ENCODE assay signal across 13 cellular contexts in genomic region chr13:93771782-93772181, GRCh38.
A peak's percentile ranks its signal among the peaks of the same experiment; 100 is the strongest.
DNase-seq lines count a peak whose midpoint lies in the region; ATAC-seq and TF ChIP-seq lines count a peak whose summit lies in the region.
"Had no signal": no experiment of that assay in that cellular context is flagged by ENCODE, and none has a peak within 500 bp of the region (broad histone marks: within the 10 kb centered on the region; RNA-seq: fewer than 3 reads in every experiment).

No MANE protein-coding gene starts in this region.

- H3K9me3 Mint-ChIP-seq in neural progenitor cell, result no peaks in the 10 kb centered on the region
- peaks cover 6% of the 10 kb centered on the region for H3K9me3 Mint-ChIP-seq in natural killer cell treated with Interleukin-12 subunit alpha and Interleukin-12 subunit beta and Interleukin-15 and Interleukin-18, amount 100 ng/mL, for 72 hours

- H3F3A ChIP-seq in neural progenitor cell (ENCODE audit: low read depth), result peaks cover 14% of the 10 kb centered on the region

- peaks cover 8% of the 10 kb centered on the region for H3K27me3 Mint-ChIP-seq in neural progenitor cell (ENCODE audit: insufficient read depth, low read depth)
- no peaks in the 10 kb centered on the region for H3K27me3 Mint-ChIP-seq in natural killer cell treated with Interleukin-12 subunit alpha and Interleukin-12 subunit beta and Interleukin-15 and Interleukin-18, amount 100 ng/mL, for 72 hours

- no peak overlapping the region for H2AK5ac ChIP-seq in IMR-90 (ENCODE audit: low read depth, low read length)

- H3K36me3 ChIP-seq in IMR-90 (ENCODE audit: control insufficient read depth, insufficient read depth, low read length) (no peaks in the 10 kb centered on the region), SJCRH30 (no peaks in the 10 kb centered on the region), neural progenitor cell (no peaks in the 10 kb centered on the region)

- H3K56ac ChIP-seq in IMR-90 (ENCODE audit: extremely low read depth, insufficient read depth, low read length), result no peak overlapping the region

- H4K5ac ChIP-seq in IMR-90 (ENCODE audit: low read depth, low read length), result no peak overlapping the region

- no peak overlapping the region for H3K4me3 ChIP-seq in IMR-90 (ENCODE audit: insufficient read depth, low read depth, low read length)
- H3K4me3 ChIP-seq in SJCRH30, result no peak overlapping the region
- H3K4me3 ChIP-seq in choroid plexus epithelial cell (ENCODE audit: low read depth, low read length), result no peak overlapping the region
- H3K4me3 ChIP-seq in neural progenitor cell, result no peak overlapping the region

- no peak overlapping the region for H2AFZ ChIP-seq in IMR-90 (replicated peaks; ENCODE audit: low read length, poor library complexity)
- H2AFZ ChIP-seq in neural progenitor cell (replicated peaks), result no peak overlapping the region

- H3K4me2 ChIP-seq in IMR-90 (ENCODE audit: low read depth, low read length) (no peak overlapping the region), neural progenitor cell (peak overlapping the region; percentile 68)

- ATAC-seq in IMR-90 (ENCODE audit: low read depth), result no peak
- ATAC-seq in natural killer cell treated with Interleukin-12 subunit alpha and Interleukin-12 subunit beta and Interleukin-15 and Interleukin-18, amount 100 ng/mL, for 72 hours, result no peak
- ATAC-seq in Right ventricle myocardium inferior, result no peak
- ATAC-seq: Panc1 had no signal

- CTCF ChIA-PET in IMR-90 (lab: Yijun Ruan, JAX), result no interaction called here

- H3K18ac ChIP-seq in IMR-90 (ENCODE audit: low read depth, low read length), result no peak overlapping the region; the same call in 1 of the 2 replicates

- no peak overlapping the region for H2BK15ac ChIP-seq in IMR-90 (ENCODE audit: low read depth, low read length)

- no peak overlapping the region for H2BK5ac ChIP-seq in IMR-90 (ENCODE audit: low read depth, low read length, poor library complexity, severe bottlenecking)

- H4K20me1 ChIP-seq in IMR-90 (ENCODE audit: insufficient read depth, low read length), result no peaks in the 10 kb centered on the region
- H4K20me1 ChIP-seq in neural progenitor cell (ENCODE audit: low read depth), result no peaks in the 10 kb centered on the region

- no peak overlapping the region for H3K27ac Mint-ChIP-seq in neural progenitor cell
- no peak overlapping the region for H3K27ac Mint-ChIP-seq in natural killer cell treated with Interleukin-12 subunit alpha and Interleukin-12 subunit beta and Interleukin-15 and Interleukin-18, amount 100 ng/mL, for 72 hours

- H3K23ac ChIP-seq in IMR-90 (ENCODE audit: low read depth, low read length), result no peak overlapping the region

- dilution Hi-C loops in IMR-90 (cut with HindIII; ENCODE audit: low sequenced_read_pairs, unreplicated experiment), result no loop called here

- TF ChIP-seq POLR2A in IMR-90 (IDR thresholded peaks at IDR 0.05; ENCODE audit: low read depth, low read length), result no peak

- no CpG with 5 or more reads among the region's 1 CpG for WGBS in IMR-90 (ENCODE audit: extremely low coverage in 2 of 2, insufficient read length in 1 of 2), 2 experiments

- H2AK9ac ChIP-seq in IMR-90 (replicated peaks; ENCODE audit: low read depth, low read length, poor library complexity), result no peak overlapping the region

- no peak overlapping the region for H3K4me3 Mint-ChIP-seq in neural progenitor cell
- H3K4me3 Mint-ChIP-seq in natural killer cell treated with Interleukin-12 subunit alpha and Interleukin-12 subunit beta and Interleukin-15 and Interleukin-18, amount 100 ng/mL, for 72 hours, result no peak overlapping the region

- H3K9me3 ChIP-seq in IMR-90 (ENCODE audit: control insufficient read depth, insufficient read depth, low read length) (no peaks in the 10 kb centered on the region), SJCRH30 (replicated peaks) (no peaks in the 10 kb centered on the region), neural progenitor cell (ENCODE audit: low read depth) (no peaks in the 10 kb centered on the region)

- no peak overlapping the region for H3K9ac ChIP-seq in IMR-90 (ENCODE audit: low read depth, low read length)
- H3K9ac ChIP-seq in neural progenitor cell, result no peak overlapping the region

- no peaks in the 10 kb centered on the region for H3K9me1 ChIP-seq in IMR-90 (ENCODE audit: insufficient read depth, low read length)

- peaks cover 13% of the 10 kb centered on the region for H3K4me1 ChIP-seq in IMR-90 (ENCODE audit: control insufficient read depth, insufficient read depth, low read length)
- peaks cover 6% of the 10 kb centered on the region; the same call in 1 of the 2 replicates for H3K4me1 ChIP-seq in SJCRH30
- peaks cover 62% of the 10 kb centered on the region for H3K4me1 ChIP-seq in neural progenitor cell

- H2BK20ac ChIP-seq in IMR-90 (ENCODE audit: low read depth, low read length), result no peak overlapping the region

- H4K8ac ChIP-seq in IMR-90 (ENCODE audit: low read depth in 2 of 2, low read length in 2 of 2), result no peak overlapping the region

- TF ChIP-seq CTCF in IMR-90 (conservative IDR thresholded peaks at IDR 0.05; ENCODE audit: low read depth, low read length) (no peak), choroid plexus epithelial cell (conservative IDR thresholded peaks at IDR 0.05; ENCODE audit: low read depth, low read length) (no peak), neural progenitor cell (IDR thresholded peaks at IDR 0.05) (no peak)

- no TSS peak for BruUV-seq in IMR-90 (replicated peaks; lab: Mats Ljungman, UMichigan)

- POLR2A ChIA-PET in IMR-90 (lab: Charles Lee; ENCODE audit: unreplicated experiment), result no interaction called here

- H3K14ac ChIP-seq in IMR-90 (replicated peaks; ENCODE audit: low read depth, low read length), result no peak overlapping the region

- no peak overlapping the region for H2BK120ac ChIP-seq in IMR-90 (ENCODE audit: low read depth, low read length)

- DNase-seq in IMR-90 (peak; percentile 31), SJCRH30 (no peak), choroid plexus epithelial cell (ENCODE audit: low read depth) (peak; percentile 59), neural progenitor cell (ENCODE audit: low spot score) (no peak), NOMO-1 treated with dmso at 0.1 percent for 144 hours (lab: John Stamatoyannopoulos, UW; ENCODE audit: unreplicated experiment) (no peak), Right ventricle myocardium inferior (ENCODE audit: missing footprints) (no peak), MV-4-11 (lab: John Stamatoyannopoulos, UW) (no peak)
- no peak for DNase-seq in natural killer cell treated with Interleukin-12 subunit alpha and Interleukin-12 subunit beta and Interleukin-15 and Interleukin-18, amount 100 ng/mL, for 72 hours (ENCODE audit: low spot score)
- DNase-seq: MM.1S, NCI-H187 treated with DMSO at 0.1 percent for 48 hours, SHP77 had no signal

- peaks cover 36% of the 10 kb centered on the region for H3K4me1 Mint-ChIP-seq in neural progenitor cell
- H3K4me1 Mint-ChIP-seq in natural killer cell treated with Interleukin-12 subunit alpha and Interleukin-12 subunit beta and Interleukin-15 and Interleukin-18, amount 100 ng/mL, for 72 hours (ENCODE audit: low read depth in 2 of 2), result no peaks in the 10 kb centered on the region

- no peak overlapping the region for H3K27ac ChIP-seq in IMR-90 (ENCODE audit: insufficient read depth, low read length)
- 0 out of 2 replicates have a peak overlapping the region, but pooled peaks have one; percentile 23 for H3K27ac ChIP-seq in SJCRH30
- H3K27ac ChIP-seq in neural progenitor cell, result no peak overlapping the region
- H3K27ac ChIP-seq: C4-2B had no signal

- in situ Hi-C loops in IMR-90 (cut with MboI; ENCODE audit: low sequenced_read_pairs), result no loop called here

- no peaks in the 10 kb centered on the region for H3K27me3 ChIP-seq in IMR-90 (ENCODE audit: control insufficient read depth, insufficient read depth, low read length)
- no peaks in the 10 kb centered on the region for H3K27me3 ChIP-seq in SJCRH30
- H3K27me3 ChIP-seq in neural progenitor cell, result no peaks in the 10 kb centered on the region

- intact Hi-C loops in IMR-90 (cut with micrococcal nuclease), result no loop called here
- intact Hi-C loops in Right ventricle myocardium inferior (cut with DNase I), result no loop called here

- H3K79me1 ChIP-seq in IMR-90 (ENCODE audit: low read depth in 1 of 2, low read length in 2 of 2), result no peaks in the 10 kb centered on the region

- no peak overlapping the region for H4K91ac ChIP-seq in IMR-90 (ENCODE audit: insufficient read depth, low read depth, low read length)

- TF ChIP-seq RAD21 in IMR-90 (IDR thresholded peaks at IDR 0.05; ENCODE audit: low read length), result no peak

- H3K79me2 ChIP-seq in neural progenitor cell (ENCODE audit: low read depth), result no peaks in the 10 kb centered on the region

- no peaks in the 10 kb centered on the region for H3K36me3 Mint-ChIP-seq in neural progenitor cell
- H3K36me3 Mint-ChIP-seq in natural killer cell treated with Interleukin-12 subunit alpha and Interleukin-12 subunit beta and Interleukin-15 and Interleukin-18, amount 100 ng/mL, for 72 hours, result no peaks in the 10 kb centered on the region

- H3K4ac ChIP-seq in IMR-90 (ENCODE audit: low read depth, low read length), result no peak overlapping the region

TF ChIP-seq in IMR-90, 13 proteins besides CTCF, POLR2A, EP300 and RAD21:
- TF ChIP-seq USF2 (IDR thresholded peaks at IDR 0.05; ENCODE audit: low read depth, low read length) (no peak), RCOR1 (IDR thresholded peaks at IDR 0.05; ENCODE audit: insufficient replicate concordance, low read length) (no peak), MAFK (IDR thresholded peaks at IDR 0.05; ENCODE audit: low read depth, low read length) (no peak), RFX5 (IDR thresholded peaks at IDR 0.05; ENCODE audit: low read depth, low read length) (no peak)

Comparison
In these comparisons a context has a peak if more than half of its experiments do, and no peak if none do; other contexts are left out.
1. DNase-seq: peak in IMR-90 (single experiment) and choroid plexus epithelial cell (single experiment); none in SJCRH30 (0 of 2), neural progenitor cell (single experiment), natural killer cell treated with Interleukin-12 subunit alpha and Interleukin-12 subunit beta and Interleukin-15 and Interleukin-18, amount 100 ng/mL, for 72 hours (single experiment), NOMO-1 treated with dmso at 0.1 percent for 144 hours (single experiment), Right ventricle myocardium inferior (single experiment) and MV-4-11 (single experiment).